In genomic region chr15:59698065-59698464, GRCh38 we compare ENCODE assay signal across 2 cellular contexts.
TF ChIP-seq lines count a peak whose summit lies in the region.
"Not testable (repeated sequence)": the region's sequence is repeated elsewhere in the genome, so short reads cannot be mapped to it uniquely, and the experiment has no call there.

No MANE protein-coding gene starts in this region.

TF ChIP-seq in A549, 52 proteins besides CTCF, POLR2A, EP300 and RAD21:
- TF ChIP-seq CEBPB (IDR thresholded peaks at IDR 0.05) (peak; percentile 6 to 57; a peak in 1 of 4 replicates), FOSL2 (IDR thresholded peaks at IDR 0.05) (0 out of 2 replicates have a peak, but pooled peaks have one; percentile 10), FOSL2 (CRISPR knock-in tag; IDR thresholded peaks at IDR 0.05) (peak; percentile 71), MAFK (IDR thresholded peaks at IDR 0.05; ENCODE audit: partially characterized antibody) (peak; percentile 73), JUNB (IDR thresholded peaks at IDR 0.05) (peak; percentile 32; the same call in 1 of the 2 replicates)
TF ChIP-seq in A549: peak in this region for 4; not testable (repeated sequence) for 48.

TF ChIP-seq in K562, 482 proteins besides CTCF, POLR2A, EP300 and RAD21:
- TF ChIP-seq ATF3 (IDR thresholded peaks at IDR 0.05) = peak; percentile 40; the same call in 1 of the 2 replicates
- not testable (repeated sequence) for TF ChIP-seq ATF3 (CRISPR knock-in tag; conservative IDR thresholded peaks at IDR 0.05)
- 0 out of 2 replicates have a peak, but pooled peaks have one; percentile 25 for TF ChIP-seq NFE2L1 (tag; IDR thresholded peaks at IDR 0.05; ENCODE audit: borderline replicate concordance, low read depth)
- TF ChIP-seq C11orf30 (IDR thresholded peaks at IDR 0.05; ENCODE audit: low read depth) = peak; percentile 57; the same call in 1 of the 2 replicates
- TF ChIP-seq ZNF316 (IDR thresholded peaks at IDR 0.05) = peak; percentile 85
- peak; percentile 73 for TF ChIP-seq MAFG (tag; conservative IDR thresholded peaks at IDR 0.05)
- TF ChIP-seq NFE2 (IDR thresholded peaks at IDR 0.05; ENCODE audit: low read depth) = peak; percentile 36; the same call in 1 of the 2 replicates
- TF ChIP-seq MAFF (IDR thresholded peaks at IDR 0.05; ENCODE audit: low read length) = peak; percentile 25; the same call in 1 of the 2 replicates
- TF ChIP-seq CEBPB (tag; IDR thresholded peaks at IDR 0.05) = peak; percentile 32; the same call in 1 of the 2 replicates
